Comparison of ENCODE assay signal across 8 cellular contexts in the genomic region with DNA sequence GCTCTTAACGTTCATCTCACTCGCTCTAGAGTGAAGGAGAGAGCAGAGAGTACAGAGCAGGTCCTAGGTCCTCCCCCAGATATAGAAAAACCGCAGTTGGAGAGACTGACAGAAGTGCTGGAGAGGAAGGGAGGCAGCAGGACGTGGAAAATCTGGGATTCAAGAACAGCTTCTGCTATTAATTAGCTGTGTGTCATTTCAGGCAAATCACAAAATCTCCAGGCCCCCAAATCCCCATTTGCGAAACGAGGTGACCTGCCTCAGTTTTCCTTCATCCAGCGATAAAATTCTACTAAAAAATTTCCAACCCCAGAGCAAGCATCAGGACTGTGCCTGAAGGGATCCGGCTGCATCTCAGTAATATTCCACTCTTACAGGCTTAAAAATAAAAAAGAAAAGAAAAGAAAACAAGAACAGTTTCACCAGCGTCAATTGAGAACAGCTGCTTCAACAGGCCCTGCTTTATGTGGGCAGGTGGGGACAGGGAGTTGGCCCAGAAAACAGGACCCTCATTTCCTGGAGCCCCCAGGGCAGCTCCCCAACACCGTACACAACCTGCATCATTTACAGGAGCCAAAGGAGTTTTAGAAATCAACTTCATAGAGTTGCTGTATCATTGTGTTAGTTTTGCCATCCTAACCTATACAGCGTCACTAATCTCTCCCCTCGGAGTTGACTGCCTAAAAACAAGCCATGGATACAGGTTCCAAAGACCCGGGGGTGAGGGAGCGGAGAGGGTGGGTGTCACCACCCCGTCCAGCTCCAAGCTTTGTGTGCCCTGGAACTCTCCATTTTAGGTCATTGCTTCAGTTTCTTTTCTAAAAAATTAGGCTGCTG. TPM values are rescaled to one million over a fixed set of nuclear protein-coding genes. Genes with fewer than 3 reads are reported as not detected.
DNase-seq lines count a peak whose midpoint lies in the region; ATAC-seq and TF ChIP-seq lines count a peak whose summit lies in the region.

No MANE protein-coding gene starts in this region.

- H3K9me3 Mint-ChIP-seq in stimulated activated naive B cell treated with anti-CD40 and anti-IgM and Interleukin-4, amounts not matched to agents 10 μg/mL and 1 μg/mL and 100 μg/mL, for 72 hours = no peaks in the 10 kb centered on the region

- no peak overlapping the region for H3K4me3 Mint-ChIP-seq in stimulated activated naive B cell treated with anti-CD40 and anti-IgM and Interleukin-4, amounts not matched to agents 10 μg/mL and 1 μg/mL and 100 μg/mL, for 72 hours

- peak overlapping the region; percentile 23 for H3K4me3 ChIP-seq in GM12875 (ENCODE audit: low read depth, low read length)
- H3K4me3 ChIP-seq in iPS-18a (ENCODE audit: low read length) = peak overlapping the region; percentile 47

- ATAC-seq in HG03439 (IDR thresholded peaks at IDR 0.05; ENCODE audit: unreplicated experiment) (peak; percentile 1), GM18909 (IDR thresholded peaks at IDR 0.05; ENCODE audit: poor library complexity, unreplicated experiment) (no peak), left lobe of liver (no peak)
- ATAC-seq in stimulated activated naive B cell treated with anti-CD40 and anti-IgM and Interleukin-4, amounts not matched to agents 10 μg/mL and 1 μg/mL and 100 μg/mL, for 72 hours (replicated peaks) = peak; percentile 0

- peaks cover 28 to 51% of the 10 kb centered on the region in 2 donors for H3K4me1 Mint-ChIP-seq in stimulated activated naive B cell treated with anti-CD40 and anti-IgM and Interleukin-4, amounts not matched to agents 10 μg/mL and 1 μg/mL and 100 μg/mL, for 72 hours

- no peak overlapping the region for H3K27ac Mint-ChIP-seq in stimulated activated naive B cell treated with anti-CD40 and anti-IgM and Interleukin-4, amounts not matched to agents 10 μg/mL and 1 μg/mL and 100 μg/mL, for 72 hours

- peaks cover 0 to 3% of the 10 kb centered on the region in 2 donors for H3K36me3 Mint-ChIP-seq in stimulated activated naive B cell treated with anti-CD40 and anti-IgM and Interleukin-4, amounts not matched to agents 10 μg/mL and 1 μg/mL and 100 μg/mL, for 72 hours

- peak overlapping the region; percentile 42 for H3K27ac ChIP-seq in iPS-18a (ENCODE audit: low read length)

- TF ChIP-seq CTCF in GM12875 (IDR thresholded peaks at IDR 0.05; ENCODE audit: borderline replicate concordance, insufficient read depth, low read depth, low read length) = no peak

- no peaks in the 10 kb centered on the region for H3K27me3 ChIP-seq in iPS-18a (ENCODE audit: control insufficient read depth, insufficient read depth, low read length)

- no peaks in the 10 kb centered on the region for H3K9me3 ChIP-seq in iPS-18a (ENCODE audit: control insufficient read depth, low read depth, low read length)

- H3K27me3 Mint-ChIP-seq in stimulated activated naive B cell treated with anti-CD40 and anti-IgM and Interleukin-4, amounts not matched to agents 10 μg/mL and 1 μg/mL and 100 μg/mL, for 72 hours = no peaks in the 10 kb centered on the region

- peak; percentile 50 to 56 for DNase-seq in activated T-cell treated with anti-CD3 and anti-CD28 coated beads, Interleukin-2, amount 50 U/mL, for 48 hours
- no peak for DNase-seq in stimulated activated naive B cell treated with anti-CD40 and anti-IgM and Interleukin-4, amounts not matched to agents 10 μg/mL and 1 μg/mL and 100 μg/mL, for 72 hours
- DNase-seq in GM19240 (ENCODE audit: insufficient read length, low spot score) (no peak), left lobe of liver (ENCODE audit: low spot score) (no peak)

- H3K4me1 ChIP-seq in iPS-18a (ENCODE audit: control insufficient read depth, low read depth, low read length) = peaks cover 48% of the 10 kb centered on the region

- peak overlapping the region; percentile 64 for H3K9ac ChIP-seq in iPS-18a (ENCODE audit: low read length)

- H3K36me3 ChIP-seq in iPS-18a (ENCODE audit: control insufficient read depth, low read depth, low read length) = peaks cover 9% of the 10 kb centered on the region

RNA-seq across cellular contexts. Expression of gene MALAT1, which starts 2.3 kb away (rescaled TPM):
- 2,761 TPM for total RNA-seq in left lobe of liver

RNA-seq across cellular contexts. Expression of gene SCYL1, which starts 28.4 kb away (rescaled TPM):
- 67.6 TPM for total RNA-seq in left lobe of liver

Comparison
In these comparisons a context has a peak if more than half of its experiments do, and no peak if none do; other contexts are left out.
1. ATAC-seq: peak in HG03439 (single experiment) and stimulated activated naive B cell treated with anti-CD40 and anti-IgM and Interleukin-4, amounts not matched to agents 10 μg/mL and 1 μg/mL and 100 μg/mL, for 72 hours (2 of 2); none in GM18909 (single experiment) and left lobe of liver (single experiment).
2. DNase-seq: peak in activated T-cell treated with anti-CD3 and anti-CD28 coated beads, Interleukin-2, amount 50 U/mL, for 48 hours (2 of 2); none in stimulated activated naive B cell treated with anti-CD40 and anti-IgM and Interleukin-4, amounts not matched to agents 10 μg/mL and 1 μg/mL and 100 μg/mL, for 72 hours (single experiment), GM19240 (single experiment) and left lobe of liver (single experiment).